In genomic region chr5:172407241-172407691, GRCh38 we compare ENCODE assay signal across 15 cellular contexts. TPM values are rescaled to one million over a fixed set of nuclear protein-coding genes. Genes with fewer than 3 reads are reported as not detected.
DNase-seq lines count a peak whose midpoint lies in the region; ATAC-seq and TF ChIP-seq lines count a peak whose summit lies in the region.
"Had no signal": no experiment of that assay in that cellular context is flagged by ENCODE, and none has a peak within 500 bp of the region (broad histone marks: within the 10 kb centered on the region; RNA-seq: fewer than 3 reads in every experiment).

No MANE protein-coding gene starts in this region.

- DNase-seq in AG20443 (ENCODE audit: low spot score) (peak; percentile 49), fibroblast of villous mesenchyme (ENCODE audit: low read depth) (peak; percentile 63), progenitor cell of endocrine pancreas (ENCODE audit: low spot score, unreplicated experiment) (no peak), germinal center (ENCODE audit: low spot score) (no peak), WTC11 (ENCODE audit: low spot score) (no peak), aorta (no peak)
- DNase-seq: activated CD8-positive, alpha-beta memory T cell treated with anti-CD3 and anti-CD28 coated beads for 24 hours; activated naive CD4-positive, alpha-beta T cell treated with anti-CD3 and anti-CD28 coated beads, Interleukin-2, amount 10 ng/mL, durations not matched to agents 7 days and 5 days; left colon; NCI-H1048; occipital lobe; stimulated activated CD8-positive, alpha-beta memory T cell treated with anti-CD3 and anti-CD28 coated beads, Interleukin-4, amount 100 ng/mL, for 48 hours had no signal

- H3K4me3 Mint-ChIP-seq in progenitor cell of endocrine pancreas (ENCODE audit: low read depth) (no peak overlapping the region), WTC11 (no peak overlapping the region)
- H3K4me3 Mint-ChIP-seq: activated naive CD4-positive, alpha-beta T cell treated with anti-CD3 and anti-CD28 coated beads, Interleukin-2, amount 10 ng/mL, durations not matched to agents 7 days and 5 days had no signal

- H3K27ac Mint-ChIP-seq in progenitor cell of endocrine pancreas (peak overlapping the region; percentile 62), WTC11 (no peak overlapping the region)
- H3K27ac Mint-ChIP-seq: activated naive CD4-positive, alpha-beta T cell treated with anti-CD3 and anti-CD28 coated beads, Interleukin-2, amount 10 ng/mL, durations not matched to agents 7 days and 5 days had no signal

- H3K4me1 Mint-ChIP-seq in progenitor cell of endocrine pancreas (ENCODE audit: low read depth) (peaks cover 5% of the 10 kb centered on the region), WTC11 (peaks cover 16% of the 10 kb centered on the region)

- H3K27me3 ChIP-seq in aorta (ENCODE audit: control insufficient read depth in 1 of 2, insufficient read depth in 2 of 2, low read length in 1 of 2) = no peaks in the 10 kb centered on the region

- H3K9me3 ChIP-seq in aorta (ENCODE audit: control insufficient read depth, low read length) = no peaks in the 10 kb centered on the region

- intact Hi-C loops in aorta (cut with DNase I) = no loop called here

- H3K4me1 ChIP-seq in aorta (ENCODE audit: control insufficient read depth in 1 of 2, insufficient read depth in 2 of 2, low read length in 2 of 2) = peaks cover 0 to 7% of the 10 kb centered on the region in 2 donors

- H3K27ac ChIP-seq in adipose tissue (ENCODE audit: low read depth, low read length) (peak overlapping the region; percentile 51), aorta (ENCODE audit: low read depth in 1 of 2, low read length in 2 of 2) (no peak overlapping the region)

- CTCF ChIA-PET in WTC11 (lab: Charles Lee) = interaction anchor here (1.2 kb wide), 1 partner anchor 44 kb away, joined by 6 read pairs; no protein-coding TSS in a partner anchor

- ATAC-seq in WTC11 (no peak), aorta (ENCODE audit: low FRiP score) (no peak), GM19395 (IDR thresholded peaks at IDR 0.05; ENCODE audit: unreplicated experiment) (no peak)
- ATAC-seq: GM12878, left colon had no signal

- H3K27me3 Mint-ChIP-seq in progenitor cell of endocrine pancreas (no peaks in the 10 kb centered on the region), WTC11 (ENCODE audit: low read depth) (no peaks in the 10 kb centered on the region)

- 46 to 66% (median 47%) methylated on average over 3 of the region's 3 CpGs for WGBS in adipose tissue, 3 donors
- whole genome bisulfite sequencing in aorta, 2 donors = 11 to 14% methylated on average over 3 of the region's 3 CpGs

- TF ChIP-seq CTCF in fibroblast of villous mesenchyme (IDR thresholded peaks at IDR 0.05; ENCODE audit: insufficient read depth, low read depth, low read length) = no peak
- no peak for TF ChIP-seq CTCF in progenitor cell of endocrine pancreas (IDR thresholded peaks at IDR 0.05; ENCODE audit: unreplicated experiment)
- no peak for TF ChIP-seq CTCF in WTC11 (IDR thresholded peaks at IDR 0.05)

- H3K36me3 ChIP-seq in aorta (ENCODE audit: control insufficient read depth in 1 of 2, insufficient read depth in 2 of 2, low read length in 1 of 2) = peaks cover 0 to 2% of the 10 kb centered on the region in 2 donors

- H3K4me3 ChIP-seq in fibroblast of villous mesenchyme (ENCODE audit: low read depth, low read length) = no peak overlapping the region
- H3K4me3 ChIP-seq in aorta (ENCODE audit: low read length in 2 of 2) = no peak overlapping the region
- H3K4me3 ChIP-seq: GM12878 had no signal

- H3K36me3 Mint-ChIP-seq in progenitor cell of endocrine pancreas (ENCODE audit: insufficient read depth) = peaks cover 25% of the 10 kb centered on the region
- peaks cover 45% of the 10 kb centered on the region for H3K36me3 Mint-ChIP-seq in WTC11
- H3K36me3 Mint-ChIP-seq: activated naive CD4-positive, alpha-beta T cell treated with anti-CD3 and anti-CD28 coated beads, Interleukin-2, amount 10 ng/mL, durations not matched to agents 7 days and 5 days had no signal

- H3K9me3 Mint-ChIP-seq in progenitor cell of endocrine pancreas (ENCODE audit: low read depth) = no peaks in the 10 kb centered on the region
- H3K9me3 Mint-ChIP-seq in WTC11 = peaks cover 7% of the 10 kb centered on the region
- H3K9me3 Mint-ChIP-seq: activated naive CD4-positive, alpha-beta T cell treated with anti-CD3 and anti-CD28 coated beads, Interleukin-2, amount 10 ng/mL, durations not matched to agents 7 days and 5 days had no signal

- POLR2A ChIA-PET in WTC11 (lab: Charles Lee) = no interaction called here

TF ChIP-seq in WTC11, 78 proteins besides CTCF, POLR2A, EP300 and RAD21:
- TF ChIP-seq TEAD4 (CRISPR knock-in tag; IDR thresholded peaks at IDR 0.05) (no peak), HMGA2 (CRISPR knock-in tag; IDR thresholded peaks at IDR 0.05) (no peak), FOXP1 (CRISPR knock-in tag; IDR thresholded peaks at IDR 0.05; ENCODE audit: borderline replicate concordance) (no peak), GRHL2 (CRISPR knock-in tag; IDR thresholded peaks at IDR 0.05; ENCODE audit: insufficient replicate concordance, severe bottlenecking) (no peak), ZBTB21 (CRISPR knock-in tag; IDR thresholded peaks at IDR 0.05; ENCODE audit: borderline replicate concordance) (no peak), NFATC4 (CRISPR knock-in tag; IDR thresholded peaks at IDR 0.05) (no peak), NR1H2 (CRISPR knock-in tag; IDR thresholded peaks at IDR 0.05) (no peak), NFYB (CRISPR knock-in tag; conservative IDR thresholded peaks at IDR 0.05; ENCODE audit: low read depth) (no peak), CDX4 (CRISPR knock-in tag; IDR thresholded peaks at IDR 0.05; ENCODE audit: borderline replicate concordance) (no peak), RELA (CRISPR knock-in tag; IDR thresholded peaks at IDR 0.05; ENCODE audit: borderline replicate concordance) (no peak), ZNF396 (CRISPR knock-in tag; IDR thresholded peaks at IDR 0.05; ENCODE audit: borderline replicate concordance) (no peak)
- TF ChIP-seq, protein P1, sequence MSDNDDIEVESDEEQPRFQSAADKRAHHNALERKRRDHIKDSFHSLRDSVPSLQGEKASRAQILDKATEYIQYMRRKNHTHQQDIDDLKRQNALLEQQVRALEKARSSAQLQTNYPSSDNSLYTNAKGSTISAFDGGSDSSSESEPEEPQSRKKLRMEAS (CRISPR knock-in tag; IDR thresholded peaks at IDR 0.05) = no peak

RNA-seq across cellular contexts. Expression of gene SH3PXD2B, which starts 47.1 kb away (rescaled TPM):
- 10 to 100 TPM in 1 of 3 donors, 1 to 10 TPM in 2; 5.7 to 23.6 (median 9.6) TPM for polyA plus RNA-seq in adipose tissue
- 28.1 and 32.2 TPM in 2 replicates for total RNA-seq in fibroblast of villous mesenchyme
- 72.4 and 79.8 TPM in 2 replicates for total RNA-seq in progenitor cell of endocrine pancreas
- total RNA-seq in WTC11 (2021) = 52.2 to 64.1 TPM (median 57.4 TPM) in 3 replicates
- total RNA-seq in aorta = 10 to 100 TPM; 43.3 to 69.1 TPM
- polyA plus RNA-seq in aorta = 1 to 10 TPM; 4.5 to 7.3 TPM

Comparison
In these comparisons a context has a peak if more than half of its experiments do, and no peak if none do; other contexts are left out.
1. DNase-seq: peak in AG20443 (single experiment) and fibroblast of villous mesenchyme (single experiment); none in progenitor cell of endocrine pancreas (single experiment), germinal center (single experiment), WTC11 (single experiment) and aorta (0 of 2).